Comparison of ENCODE assay signal across 1 cellular context in the genomic region with DNA sequence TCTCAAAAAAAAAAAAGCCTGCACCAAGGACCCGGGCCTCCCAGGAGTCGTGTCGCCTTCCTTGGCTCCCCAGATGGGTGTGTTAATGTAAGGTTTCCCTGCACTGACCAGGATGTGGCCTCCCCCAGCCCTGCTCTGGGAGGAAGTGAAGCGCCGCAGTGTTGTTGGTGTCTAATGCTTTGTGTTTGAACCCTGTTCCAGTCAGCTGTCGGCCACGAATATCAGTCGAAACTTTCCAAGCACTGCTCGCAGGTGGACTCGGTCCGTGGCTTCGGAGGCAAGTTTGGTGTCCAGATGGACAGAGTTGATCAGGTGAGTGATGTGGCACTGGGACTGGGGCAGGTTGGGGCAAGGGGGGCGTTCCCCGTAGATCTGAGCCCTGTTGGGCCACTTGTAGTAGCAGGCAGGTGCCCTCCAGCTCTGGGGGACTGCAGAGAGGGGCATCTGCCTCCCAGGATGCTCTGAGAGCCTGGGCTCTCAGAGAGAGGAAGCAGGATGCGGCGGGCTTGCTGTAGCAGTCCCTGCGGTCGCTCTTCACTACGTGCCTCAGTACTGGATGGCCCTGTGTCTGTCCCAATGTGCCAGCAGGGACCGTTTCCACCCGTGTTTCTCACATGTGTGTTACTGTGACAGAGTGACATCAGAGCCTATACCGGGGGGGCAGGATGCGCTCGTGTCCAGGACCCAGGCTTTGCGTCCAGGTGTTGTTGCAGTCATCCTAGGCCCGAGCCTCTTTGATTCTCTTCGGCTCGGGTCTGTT.
TF ChIP-seq lines count a peak whose summit lies in the region.

No MANE protein-coding gene starts in this region.

TF ChIP-seq in GM23338, 12 proteins besides CTCF, POLR2A, EP300 and RAD21 (continued from another document):
- TF ChIP-seq, protein P1, sequence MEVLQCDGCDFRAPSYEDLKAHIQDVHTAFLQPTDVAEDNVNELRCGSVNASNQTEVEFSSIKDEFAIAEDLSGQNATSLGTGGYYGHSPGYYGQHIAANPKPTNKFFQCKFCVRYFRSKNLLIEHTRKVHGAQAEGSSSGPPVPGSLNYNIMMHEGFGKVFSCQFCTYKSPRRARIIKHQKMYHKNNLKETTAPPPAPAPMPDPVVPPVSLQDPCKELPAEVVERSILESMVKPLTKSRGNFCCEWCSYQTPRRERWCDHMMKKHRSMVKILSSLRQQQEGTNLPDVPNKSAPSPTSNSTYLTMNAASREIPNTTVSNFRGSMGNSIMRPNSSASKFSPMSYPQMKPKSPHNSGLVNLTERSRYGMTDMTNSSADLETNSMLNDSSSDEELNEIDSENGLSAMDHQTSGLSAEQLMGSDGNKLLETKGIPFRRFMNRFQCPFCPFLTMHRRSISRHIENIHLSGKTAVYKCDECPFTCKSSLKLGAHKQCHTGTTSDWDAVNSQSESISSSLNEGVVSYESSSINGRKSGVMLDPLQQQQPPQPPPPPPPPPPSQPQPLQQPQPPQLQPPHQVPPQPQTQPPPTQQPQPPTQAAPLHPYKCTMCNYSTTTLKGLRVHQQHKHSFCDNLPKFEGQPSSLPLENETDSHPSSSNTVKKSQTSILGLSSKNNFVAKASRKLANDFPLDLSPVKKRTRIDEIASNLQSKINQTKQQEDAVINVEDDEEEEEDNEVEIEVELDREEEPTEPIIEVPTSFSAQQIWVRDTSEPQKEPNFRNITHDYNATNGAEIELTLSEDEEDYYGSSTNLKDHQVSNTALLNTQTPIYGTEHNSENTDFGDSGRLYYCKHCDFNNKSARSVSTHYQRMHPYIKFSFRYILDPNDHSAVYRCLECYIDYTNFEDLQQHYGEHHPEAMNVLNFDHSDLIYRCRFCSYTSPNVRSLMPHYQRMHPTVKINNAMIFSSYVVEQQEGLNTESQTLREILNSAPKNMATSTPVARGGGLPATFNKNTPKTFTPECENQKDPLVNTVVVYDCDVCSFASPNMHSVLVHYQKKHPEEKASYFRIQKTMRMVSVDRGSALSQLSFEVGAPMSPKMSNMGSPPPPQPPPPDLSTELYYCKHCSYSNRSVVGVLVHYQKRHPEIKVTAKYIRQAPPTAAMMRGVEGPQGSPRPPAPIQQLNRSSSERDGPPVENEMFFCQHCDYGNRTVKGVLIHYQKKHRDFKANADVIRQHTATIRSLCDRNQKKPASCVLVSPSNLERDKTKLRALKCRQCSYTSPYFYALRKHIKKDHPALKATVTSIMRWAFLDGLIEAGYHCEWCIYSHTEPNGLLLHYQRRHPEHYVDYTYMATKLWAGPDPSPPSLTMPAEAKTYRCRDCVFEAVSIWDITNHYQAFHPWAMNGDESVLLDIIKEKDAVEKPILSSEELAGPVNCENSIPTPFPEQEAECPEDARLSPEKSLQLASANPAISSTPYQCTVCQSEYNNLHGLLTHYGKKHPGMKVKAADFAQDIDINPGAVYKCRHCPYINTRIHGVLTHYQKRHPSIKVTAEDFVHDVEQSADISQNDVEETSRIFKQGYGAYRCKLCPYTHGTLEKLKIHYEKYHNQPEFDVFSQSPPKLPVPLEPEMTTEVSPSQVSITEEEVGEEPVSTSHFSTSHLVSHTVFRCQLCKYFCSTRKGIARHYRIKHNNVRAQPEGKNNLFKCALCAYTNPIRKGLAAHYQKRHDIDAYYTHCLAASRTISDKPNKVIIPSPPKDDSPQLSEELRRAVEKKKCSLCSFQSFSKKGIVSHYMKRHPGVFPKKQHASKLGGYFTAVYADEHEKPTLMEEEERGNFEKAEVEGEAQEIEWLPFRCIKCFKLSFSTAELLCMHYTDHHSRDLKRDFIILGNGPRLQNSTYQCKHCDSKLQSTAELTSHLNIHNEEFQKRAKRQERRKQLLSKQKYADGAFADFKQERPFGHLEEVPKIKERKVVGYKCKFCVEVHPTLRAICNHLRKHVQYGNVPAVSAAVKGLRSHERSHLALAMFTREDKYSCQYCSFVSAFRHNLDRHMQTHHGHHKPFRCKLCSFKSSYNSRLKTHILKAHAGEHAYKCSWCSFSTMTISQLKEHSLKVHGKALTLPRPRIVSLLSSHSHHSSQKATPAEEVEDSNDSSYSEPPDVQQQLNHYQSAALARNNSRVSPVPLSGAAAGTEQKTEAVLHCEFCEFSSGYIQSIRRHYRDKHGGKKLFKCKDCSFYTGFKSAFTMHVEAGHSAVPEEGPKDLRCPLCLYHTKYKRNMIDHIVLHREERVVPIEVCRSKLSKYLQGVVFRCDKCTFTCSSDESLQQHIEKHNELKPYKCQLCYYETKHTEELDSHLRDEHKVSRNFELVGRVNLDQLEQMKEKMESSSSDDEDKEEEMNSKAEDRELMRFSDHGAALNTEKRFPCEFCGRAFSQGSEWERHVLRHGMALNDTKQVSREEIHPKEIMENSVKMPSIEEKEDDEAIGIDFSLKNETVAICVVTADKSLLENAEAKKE (CRISPR knock-in tag; IDR thresholded peaks at IDR 0.05): no peak
- TF ChIP-seq POLR2AphosphoS5 (IDR thresholded peaks at IDR 0.05; ENCODE audit: low read depth) (no peak), ZNF114 (CRISPR knock-in tag; IDR thresholded peaks at IDR 0.05) (no peak)
